In the genomic region with DNA sequence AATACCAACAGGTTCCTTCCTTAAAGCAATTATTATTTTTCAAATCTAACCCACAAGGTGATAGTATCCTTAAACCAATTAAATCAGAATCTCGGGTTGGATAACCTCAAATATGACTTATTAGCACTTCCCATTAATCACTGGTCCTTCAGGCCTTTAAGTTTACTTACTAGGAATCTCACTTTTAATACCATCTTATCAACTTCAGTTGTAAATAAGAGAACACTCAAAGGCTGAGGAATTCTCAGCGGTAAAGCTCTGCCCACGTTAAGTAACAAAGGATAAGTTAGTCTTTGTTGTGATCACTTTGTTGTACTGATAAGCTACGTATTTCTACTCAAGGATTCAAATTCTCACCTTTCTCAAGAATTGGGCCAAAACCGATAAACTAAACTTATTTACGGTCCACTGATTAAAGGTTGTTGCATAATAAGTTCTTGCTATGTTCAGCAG, we compare ENCODE assay signal across 8 cellular contexts.
DNase-seq lines count a peak whose midpoint lies in the region; ATAC-seq and TF ChIP-seq lines count a peak whose summit lies in the region.

No MANE protein-coding gene starts in this region.

- H2AFZ ChIP-seq in GM23338 (no peak overlapping the region), fibroblast of lung (ENCODE audit: low read length) (no peak overlapping the region)

- H3K79me2 ChIP-seq in GM23338 (replicated peaks; ENCODE audit: insufficient read depth) (0 out of 2 replicates have a peak, but pooled peaks cover 4% of the 10 kb centered on the region), fibroblast of lung (ENCODE audit: control insufficient read depth, insufficient read depth, low read length) (peaks cover 2% of the 10 kb centered on the region)

- H3K4me1 ChIP-seq in GM23338 (ENCODE audit: insufficient read depth) (peaks cover 10% of the 10 kb centered on the region), SJSA1 (replicated peaks) (peaks cover 18% of the 10 kb centered on the region), fibroblast of lung (ENCODE audit: control insufficient read depth, extremely low read depth, insufficient read depth, low read length) (no peaks in the 10 kb centered on the region)

- peaks cover 47% of the 10 kb centered on the region for H3K36me3 Mint-ChIP-seq in GM23338 (ENCODE audit: low read depth)

- H3K9me3 ChIP-seq in SJSA1 (replicated peaks), result no peaks in the 10 kb centered on the region
- no peaks in the 10 kb centered on the region for H3K9me3 ChIP-seq in fibroblast of lung (ENCODE audit: control insufficient read depth, insufficient read depth, low read depth, low read length)

- H3K27me3 ChIP-seq in GM23338 (ENCODE audit: insufficient read depth), result no peaks in the 10 kb centered on the region
- no peaks in the 10 kb centered on the region for H3K27me3 ChIP-seq in SJSA1 (replicated peaks)
- H3K27me3 ChIP-seq in fibroblast of lung (ENCODE audit: control insufficient read depth, insufficient read depth, low read length), result no peaks in the 10 kb centered on the region

- H4K20me1 ChIP-seq in GM23338 (replicated peaks; ENCODE audit: insufficient read depth) (no peaks in the 10 kb centered on the region), fibroblast of lung (ENCODE audit: control insufficient read depth, extremely low read depth, insufficient read depth, low read length) (no peaks in the 10 kb centered on the region)

- peak overlapping the region; percentile 99 for H3K27ac Mint-ChIP-seq in GM23338

- H3K27me3 Mint-ChIP-seq in GM23338 (ENCODE audit: insufficient read depth, low read depth, poor library complexity), result peaks cover 43% of the 10 kb centered on the region

- no peak for TF ChIP-seq CTCF in GM23338 (conservative IDR thresholded peaks at IDR 0.05; ENCODE audit: low read depth in 2 of 2)
- TF ChIP-seq CTCF in fibroblast of lung (conservative IDR thresholded peaks at IDR 0.05 in 1 of 2, IDR thresholded peaks at IDR 0.05 in 1 of 2; ENCODE audit: low read depth in 1 of 2, low read length in 2 of 2), result no peak

- no peaks in the 10 kb centered on the region for H3K9me2 ChIP-seq in GM23338 (ENCODE audit: insufficient read depth)

- H3K9ac ChIP-seq in fibroblast of lung (ENCODE audit: insufficient read depth, low read length), result peak overlapping the region; percentile 67

- H3K27ac ChIP-seq in GM23338 (ENCODE audit: low read depth) (peak overlapping the region; percentile 99), SJSA1 (peak overlapping the region; percentile 84), fibroblast of lung (ENCODE audit: insufficient read depth, low read length) (peak overlapping the region; percentile 85)

- H3K4me2 ChIP-seq in GM23338 (peak overlapping the region; percentile 80), fibroblast of lung (ENCODE audit: extremely low read depth, insufficient read depth, low read length) (peak overlapping the region; percentile 64)

- peaks cover 27% of the 10 kb centered on the region for H3K4me1 Mint-ChIP-seq in GM23338

- DNase-seq in GM23338 (ENCODE audit: low spot score) (peak; percentile 21), SJSA1 (ENCODE audit: low read depth in 1 of 2, low spot score in 2 of 2) (no peak), fibroblast of lung (ENCODE audit: low read depth in 2 of 2) (peak in 1 of 2 donors; percentile 44), skeletal muscle cell (ENCODE audit: low read depth) (no peak), ureter (ENCODE audit: low spot score) (no peak), NCI-H187 (lab: John Stamatoyannopoulos, UW) (no peak), NCI-H774 (lab: John Stamatoyannopoulos, UW) (no peak), SKM-1 (lab: John Stamatoyannopoulos, UW; ENCODE audit: unreplicated experiment) (no peak)

- H3K4me3 Mint-ChIP-seq in GM23338, result peak overlapping the region; percentile 91

- H3F3A ChIP-seq in GM23338 (replicated peaks; ENCODE audit: low read depth), result peaks cover 3% of the 10 kb centered on the region; the same call in 1 of the 2 replicates

- peaks cover 31% of the 10 kb centered on the region for H3K9me3 Mint-ChIP-seq in GM23338

- H3K4me3 ChIP-seq in GM23338 (peak overlapping the region; percentile 75), SJSA1 (peak overlapping the region; percentile 50), fibroblast of lung (replicated peaks in 1 of 4; ENCODE audit: control extremely low read depth in 1 of 4, insufficient read depth in 1 of 4, low read depth in 3 of 4, low read length in 4 of 4) (peak overlapping the region; percentile 72 to 94 (median 80)), skeletal muscle cell (ENCODE audit: low read depth, low read length) (peak overlapping the region; percentile 66)

- ATAC-seq in GM23338, result peak; percentile 11

- H3K36me3 ChIP-seq in GM23338 (ENCODE audit: insufficient read depth), result peaks cover 5% of the 10 kb centered on the region
- H3K36me3 ChIP-seq in SJSA1, result no peaks in the 10 kb centered on the region
- H3K36me3 ChIP-seq in fibroblast of lung (ENCODE audit: control insufficient read depth, insufficient read depth, low read length), result no peaks in the 10 kb centered on the region

TF ChIP-seq in GM23338, 12 proteins besides CTCF, POLR2A, EP300 and RAD21:
- TF ChIP-seq ZNF331 (CRISPR knock-in tag; IDR thresholded peaks at IDR 0.05; ENCODE audit: low read depth), result no peak
- TF ChIP-seq CREB1 (CRISPR knock-in tag; IDR thresholded peaks at IDR 0.05; ENCODE audit: low read depth), result no peak
